11 cellular contexts compared by ENCODE assay signal in the genomic region with DNA sequence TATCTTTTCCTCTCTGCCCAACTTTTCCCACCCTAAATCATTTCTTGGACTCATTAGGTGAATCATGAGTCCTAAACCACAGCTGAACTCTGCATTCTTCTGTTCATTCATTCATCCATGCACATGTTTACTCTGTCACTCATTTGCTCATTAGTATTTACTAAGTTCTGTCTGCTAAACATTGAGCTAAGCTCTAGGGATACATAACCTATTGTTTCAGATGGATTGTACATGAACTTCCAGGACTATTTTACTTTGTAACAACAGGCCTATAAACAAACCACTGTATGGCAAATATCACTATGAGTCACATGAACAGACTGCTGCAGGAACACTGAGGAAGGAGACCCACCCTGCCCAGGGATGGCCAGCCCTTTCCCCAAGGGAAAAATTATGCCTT. TPM values are rescaled to one million over a fixed set of nuclear protein-coding genes. Genes with fewer than 3 reads are reported as not detected.
DNase-seq lines count a peak whose midpoint lies in the region; ATAC-seq, FAIRE-seq and TF ChIP-seq lines count a peak whose summit lies in the region.
"Had no signal": no experiment of that assay in that cellular context is flagged by ENCODE, and none has a peak within 500 bp of the region (broad histone marks: within the 10 kb centered on the region; RNA-seq: fewer than 3 reads in every experiment).

No MANE protein-coding gene starts in this region.

- no peaks in the 10 kb centered on the region for H3K79me2 ChIP-seq in SK-N-SH (ENCODE audit: insufficient read depth)

- H2AFZ ChIP-seq in SK-N-SH (ENCODE audit: low read depth): 0 out of 2 replicates have a peak overlapping the region, but pooled peaks have one; percentile 2

- no peaks in the 10 kb centered on the region for H4K20me1 ChIP-seq in SK-N-SH (ENCODE audit: insufficient read depth)

- ATAC-seq in foreskin keratinocyte: peak; percentile 87

- CTCF ChIA-PET in SK-N-SH (lab: Yijun Ruan, JAX): no interaction called here

- no peak for FAIRE-seq in small intestine (lab: Jason Lieb, UNC)

- no peaks in the 10 kb centered on the region for H3K9me3 ChIP-seq in SK-N-SH
- H3K9me3 ChIP-seq in small intestine (ENCODE audit: control insufficient read depth, low read depth): no peaks in the 10 kb centered on the region
- H3K9me3 ChIP-seq: stomach had no signal

- DNase-seq in HCEC 1CT: peak; percentile 69
- no peak for DNase-seq in SK-N-SH
- DNase-seq in foreskin keratinocyte: peak; percentile 79 to 87
- DNase-seq in small intestine: peak; percentile 16
- no peak for DNase-seq in stimulated activated CD4-positive, alpha-beta T cell treated with anti-CD3 and anti-CD28 coated beads, Interleukin-2, amount 100 ng/mL, for 48 hours
- DNase-seq in activated CD4-positive, CD25-positive, alpha-beta regulatory T cell (lab: John Stamatoyannopoulos, UW): no peak
- DNase-seq in activated CD4-positive, alpha-beta T cell treated with anti-CD3 and anti-CD28 coated beads, Interleukin-2, amount 50 U/mL, for 1 hour: no peak
- DNase-seq: NCI-H1417; stimulated activated CD4-positive, alpha-beta T cell treated with anti-CD3 and anti-CD28 coated beads, Interleukin-12 subunit alpha, Interleukin-12 subunit beta, amount 100 ng/mL, for 4 hours; stomach had no signal

- H3K9ac ChIP-seq in SK-N-SH: 0 out of 2 replicates have a peak overlapping the region, but pooled peaks have one; percentile 3

- H3K4me1 ChIP-seq in SK-N-SH (ENCODE audit: control insufficient read depth in 1 of 2, insufficient read depth in 2 of 2, low read depth in 1 of 2, low read length in 1 of 2): peaks cover 0 to 17% of the 10 kb centered on the region in 2 experiments; a peak in 3 of 4 replicates
- H3K4me1 ChIP-seq in foreskin keratinocyte: peaks cover 23% of the 10 kb centered on the region
- no peaks in the 10 kb centered on the region for H3K4me1 ChIP-seq in small intestine (ENCODE audit: control insufficient read depth in 2 of 2, insufficient read depth in 1 of 2, low read depth in 1 of 2, low read length in 1 of 2)

- TF ChIP-seq RAD21 in SK-N-SH (IDR thresholded peaks at IDR 0.05; ENCODE audit: low read length): no peak

- H3K4me3 ChIP-seq in SK-N-SH (ENCODE audit: low read depth in 2 of 2, low read length in 1 of 2): no peak overlapping the region
- H3K4me3 ChIP-seq in small intestine (ENCODE audit: low read depth in 1 of 2, low read length in 2 of 2): no peak overlapping the region
- H3K4me3 ChIP-seq: SK-N-MC, stomach had no signal

- H3K27ac ChIP-seq in SK-N-SH (ENCODE audit: low read depth in 2 of 2, low read length in 1 of 2) (peak overlapping the region in 1 of 2 experiments; percentile 83; a peak in 2 of 4 replicates), foreskin keratinocyte (peak overlapping the region; percentile 81), small intestine (ENCODE audit: low read depth in 1 of 2, low read length in 1 of 2) (no peak overlapping the region)
- H3K27ac ChIP-seq: SK-N-MC had no signal

- H3K36me3 ChIP-seq in SK-N-SH (replicated peaks in 1 of 2; ENCODE audit: control insufficient read depth in 1 of 2, insufficient read depth in 2 of 2, low read length in 1 of 2) (no peaks in the 10 kb centered on the region), small intestine (ENCODE audit: control insufficient read depth in 2 of 2, insufficient read depth in 2 of 2, low read length in 2 of 2) (no peaks in the 10 kb centered on the region)

- H3K4me2 ChIP-seq in SK-N-SH: no peak overlapping the region

- H3K27me3 ChIP-seq in SK-N-SH (ENCODE audit: insufficient read depth) (no peaks in the 10 kb centered on the region), foreskin keratinocyte (no peaks in the 10 kb centered on the region), small intestine (ENCODE audit: control insufficient read depth in 2 of 2, insufficient read depth in 2 of 2, low read length in 2 of 2) (no peaks in the 10 kb centered on the region)
- H3K27me3 ChIP-seq: stomach had no signal

- H3F3A ChIP-seq in SK-N-SH (replicated peaks; ENCODE audit: insufficient read depth): peaks cover 20% of the 10 kb centered on the region

- no peak for TF ChIP-seq CTCF in SK-N-SH (IDR thresholded peaks at IDR 0.05)
- TF ChIP-seq CTCF in foreskin keratinocyte (conservative IDR thresholded peaks at IDR 0.05): no peak

- TF ChIP-seq EP300 in SK-N-SH (IDR thresholded peaks at IDR 0.05; ENCODE audit: borderline replicate concordance in 1 of 2, low read depth in 1 of 2, low read length in 1 of 2): no peak

- H3K9me2 ChIP-seq in SK-N-SH: no peaks in the 10 kb centered on the region

- POLR2A ChIA-PET in SK-N-SH (lab: Yijun Ruan, JAX): no interaction called here

TF ChIP-seq in SK-N-SH, 30 proteins besides CTCF, POLR2A, EP300 and RAD21:
- TF ChIP-seq MAX (IDR thresholded peaks at IDR 0.05; ENCODE audit: low read depth): no peak
- TF ChIP-seq FOSL2 (IDR thresholded peaks at IDR 0.05; ENCODE audit: borderline replicate concordance, low read depth): peak; percentile 57; the same call in 1 of the 2 replicates
- TF ChIP-seq TCF12 (IDR thresholded peaks at IDR 0.05): peak; percentile 52
- peak; percentile 64; the same call in 1 of the 2 replicates for TF ChIP-seq PBX3 (IDR thresholded peaks at IDR 0.05)

RNA-seq across cellular contexts. Expression of gene DYNC2LI1, which starts 14.6 kb away (rescaled TPM):
- polyA plus RNA-seq in SK-N-SH (2012; rRNA removed) (20.4 and 26.6 TPM in 2 replicates), foreskin keratinocyte (11.2 and 13.0 TPM in 2 replicates), small intestine (10 to 100 TPM; 21.8 to 68.6 (median 58.6) TPM)
- polyA plus RNA-seq in SK-N-SH (2012; cell fraction: cytosol; rRNA removed): 31.3 and 44.6 TPM in 2 replicates
- 20.7 and 36.7 TPM in 2 replicates for polyA plus RNA-seq in SK-N-SH (2012; cell fraction: nucleus; rRNA removed)
- total RNA-seq in foreskin keratinocyte: 13.9 and 14.0 TPM in 2 replicates

Comparison
In these comparisons a context has a peak if more than half of its experiments do, and no peak if none do; other contexts are left out.
1. DNase-seq: peak in HCEC 1CT (single experiment), foreskin keratinocyte (2 of 2) and small intestine (single experiment); none in SK-N-SH (single experiment), stimulated activated CD4-positive, alpha-beta T cell treated with anti-CD3 and anti-CD28 coated beads, Interleukin-2, amount 100 ng/mL, for 48 hours (0 of 2), activated CD4-positive, CD25-positive, alpha-beta regulatory T cell (0 of 4) and activated CD4-positive, alpha-beta T cell treated with anti-CD3 and anti-CD28 coated beads, Interleukin-2, amount 50 U/mL, for 1 hour (single experiment).